1 cellular context compared by ENCODE assay signal in the genomic region with DNA sequence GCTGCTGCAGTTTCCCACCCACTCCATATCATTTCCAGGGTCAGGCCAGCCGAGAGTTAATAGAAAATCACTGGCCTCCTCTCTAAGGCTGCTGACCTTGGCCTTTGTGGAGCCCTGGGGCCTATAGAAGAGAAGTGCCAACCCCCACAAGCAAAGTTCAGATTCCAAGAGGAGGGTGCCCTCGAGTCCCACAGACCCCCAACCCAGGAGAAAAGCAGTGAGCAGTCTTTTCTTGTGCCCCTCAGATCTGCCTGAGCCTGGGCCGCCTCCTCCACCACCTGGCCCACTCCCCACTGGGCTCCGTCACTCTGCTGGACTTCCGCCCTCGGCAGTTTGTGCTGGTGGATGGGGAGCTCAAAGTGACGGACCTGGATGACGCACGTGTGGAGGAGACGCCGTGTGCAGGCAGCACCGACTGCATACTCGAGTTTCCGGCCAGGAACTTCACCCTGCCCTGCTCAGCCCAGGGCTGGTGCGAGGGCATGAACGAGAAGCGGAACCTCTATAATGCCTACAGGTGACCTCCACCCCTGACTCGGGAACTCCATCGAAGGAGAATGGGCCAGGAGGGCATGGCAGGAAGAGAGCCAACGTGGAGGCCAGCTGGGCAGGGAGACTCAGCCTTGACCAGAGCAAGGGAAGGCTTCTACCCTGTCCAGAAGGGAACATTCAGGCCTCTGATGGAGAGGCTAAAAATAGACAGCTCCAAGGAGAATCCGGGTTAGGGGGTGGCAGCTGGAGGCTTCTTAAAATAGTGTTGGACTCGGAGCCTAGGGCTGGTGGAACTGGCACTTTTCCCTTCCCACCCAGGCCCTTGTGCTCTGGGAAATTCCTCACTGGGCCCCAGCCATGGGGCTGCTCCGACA.
TF ChIP-seq lines count a peak whose summit lies in the region.

No MANE protein-coding gene starts in this region.

TF ChIP-seq in HepG2, 621 proteins besides CTCF, POLR2A, EP300 and RAD21 (continued from another document and continues in another):
- TF ChIP-seq, protein P1, sequence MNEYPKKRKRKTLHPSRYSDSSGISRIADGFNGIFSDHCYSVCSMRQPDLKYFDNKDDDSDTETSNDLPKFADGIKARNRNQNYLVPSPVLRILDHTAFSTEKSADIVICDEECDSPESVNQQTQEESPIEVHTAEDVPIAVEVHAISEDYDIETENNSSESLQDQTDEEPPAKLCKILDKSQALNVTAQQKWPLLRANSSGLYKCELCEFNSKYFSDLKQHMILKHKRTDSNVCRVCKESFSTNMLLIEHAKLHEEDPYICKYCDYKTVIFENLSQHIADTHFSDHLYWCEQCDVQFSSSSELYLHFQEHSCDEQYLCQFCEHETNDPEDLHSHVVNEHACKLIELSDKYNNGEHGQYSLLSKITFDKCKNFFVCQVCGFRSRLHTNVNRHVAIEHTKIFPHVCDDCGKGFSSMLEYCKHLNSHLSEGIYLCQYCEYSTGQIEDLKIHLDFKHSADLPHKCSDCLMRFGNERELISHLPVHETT (CRISPR knock-in tag; conservative IDR thresholded peaks at IDR 0.05) = no peak
- TF ChIP-seq, protein P2, sequence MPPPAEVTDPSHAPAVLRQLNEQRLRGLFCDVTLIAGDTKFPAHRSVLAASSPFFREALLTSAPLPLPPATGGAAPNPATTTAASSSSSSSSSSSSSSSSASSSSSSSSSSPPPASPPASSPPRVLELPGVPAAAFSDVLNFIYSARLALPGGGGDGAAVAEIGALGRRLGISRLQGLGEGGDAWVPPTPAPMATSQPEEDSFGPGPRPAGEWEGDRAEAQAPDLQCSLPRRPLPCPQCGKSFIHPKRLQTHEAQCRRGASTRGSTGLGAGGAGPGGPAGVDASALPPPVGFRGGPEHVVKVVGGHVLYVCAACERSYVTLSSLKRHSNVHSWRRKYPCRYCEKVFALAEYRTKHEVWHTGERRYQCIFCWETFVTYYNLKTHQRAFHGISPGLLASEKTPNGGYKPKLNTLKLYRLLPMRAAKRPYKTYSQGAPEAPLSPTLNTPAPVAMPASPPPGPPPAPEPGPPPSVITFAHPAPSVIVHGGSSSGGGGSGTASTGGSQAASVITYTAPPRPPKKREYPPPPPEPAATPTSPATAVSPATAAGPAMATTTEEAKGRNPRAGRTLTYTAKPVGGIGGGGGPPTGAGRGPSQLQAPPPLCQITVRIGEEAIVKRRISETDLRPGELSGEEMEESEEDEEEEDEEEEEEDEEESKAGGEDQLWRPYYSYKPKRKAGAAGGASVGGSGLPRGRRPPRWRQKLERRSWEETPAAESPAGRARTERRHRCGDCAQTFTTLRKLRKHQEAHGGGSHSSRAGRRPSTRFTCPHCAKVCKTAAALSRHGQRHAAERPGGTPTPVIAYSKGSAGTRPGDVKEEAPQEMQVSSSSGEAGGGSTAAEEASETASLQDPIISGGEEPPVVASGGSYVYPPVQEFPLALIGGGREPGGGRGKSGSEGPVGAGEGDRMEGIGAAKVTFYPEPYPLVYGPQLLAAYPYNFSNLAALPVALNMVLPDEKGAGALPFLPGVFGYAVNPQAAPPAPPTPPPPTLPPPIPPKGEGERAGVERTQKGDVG (CRISPR knock-in tag; IDR thresholded peaks at IDR 0.05; ENCODE audit: borderline replicate concordance) = peak; percentile 85
- peak; percentile 53; the same call in 1 of the 2 replicates for TF ChIP-seq SRY (CRISPR knock-in tag; IDR thresholded peaks at IDR 0.05)
- no peak for TF ChIP-seq PAWR (CRISPR knock-in tag; IDR thresholded peaks at IDR 0.05; ENCODE audit: borderline replicate concordance)
- no peak; the same call in 1 of the 2 replicates for TF ChIP-seq MXD4 (CRISPR knock-in tag; IDR thresholded peaks at IDR 0.05)
- TF ChIP-seq IKZF4 (CRISPR knock-in tag; IDR thresholded peaks at IDR 0.05; ENCODE audit: borderline replicate concordance, low read depth, not compliant biosample characterization) = no peak
- no peak; the same call in 1 of the 2 replicates for TF ChIP-seq ZFP90 (CRISPR knock-in tag; IDR thresholded peaks at IDR 0.05; ENCODE audit: borderline replicate concordance)
- TF ChIP-seq ZBTB20 (CRISPR knock-in tag; IDR thresholded peaks at IDR 0.05; ENCODE audit: borderline replicate concordance, low read depth) = peak; percentile 80; the same call in 1 of the 2 replicates
- TF ChIP-seq ZNF552 (CRISPR knock-in tag; IDR thresholded peaks at IDR 0.05; ENCODE audit: borderline replicate concordance) = no peak; the same call in 1 of the 2 replicates
- TF ChIP-seq AGO2 (optimal IDR thresholded peaks at IDR 0.05; ENCODE audit: low read depth, low read length) = peak; percentile 68
- TF ChIP-seq, protein P3, sequence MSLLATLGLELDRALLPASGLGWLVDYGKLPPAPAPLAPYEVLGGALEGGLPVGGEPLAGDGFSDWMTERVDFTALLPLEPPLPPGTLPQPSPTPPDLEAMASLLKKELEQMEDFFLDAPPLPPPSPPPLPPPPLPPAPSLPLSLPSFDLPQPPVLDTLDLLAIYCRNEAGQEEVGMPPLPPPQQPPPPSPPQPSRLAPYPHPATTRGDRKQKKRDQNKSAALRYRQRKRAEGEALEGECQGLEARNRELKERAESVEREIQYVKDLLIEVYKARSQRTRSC (CRISPR knock-in tag; IDR thresholded peaks at IDR 0.05; ENCODE audit: low read depth) = no peak
- 0 out of 2 replicates have a peak, but pooled peaks have one; percentile 35 for TF ChIP-seq CBFB (CRISPR knock-in tag; IDR thresholded peaks at IDR 0.05)
- peak; percentile 26 for TF ChIP-seq CBX1 (IDR thresholded peaks at IDR 0.05; ENCODE audit: low read depth)
- TF ChIP-seq ELF3 (CRISPR knock-in tag; IDR thresholded peaks at IDR 0.05) = peak; percentile 30; the same call in 1 of the 2 replicates
- TF ChIP-seq MED13 (CRISPR knock-in tag; IDR thresholded peaks at IDR 0.05) = no peak
- no peak for TF ChIP-seq ZSCAN31 (CRISPR knock-in tag; IDR thresholded peaks at IDR 0.05; ENCODE audit: low read depth)
- TF ChIP-seq, protein P4, sequence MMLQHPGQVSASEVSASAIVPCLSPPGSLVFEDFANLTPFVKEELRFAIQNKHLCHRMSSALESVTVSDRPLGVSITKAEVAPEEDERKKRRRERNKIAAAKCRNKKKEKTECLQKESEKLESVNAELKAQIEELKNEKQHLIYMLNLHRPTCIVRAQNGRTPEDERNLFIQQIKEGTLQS (CRISPR knock-in tag; IDR thresholded peaks at IDR 0.05) = no peak; the same call in 1 of the 2 replicates
- peak; percentile 54 for TF ChIP-seq ZNF331 (CRISPR knock-in tag; IDR thresholded peaks at IDR 0.05)
- TF ChIP-seq ZC3H4 (CRISPR knock-in tag; IDR thresholded peaks at IDR 0.05; ENCODE audit: borderline replicate concordance) = no peak
- 0 out of 2 replicates have a peak, but pooled peaks have one; percentile 42 for TF ChIP-seq ZNF644 (CRISPR knock-in tag; IDR thresholded peaks at IDR 0.05; ENCODE audit: low read depth)
- TF ChIP-seq, protein P5, sequence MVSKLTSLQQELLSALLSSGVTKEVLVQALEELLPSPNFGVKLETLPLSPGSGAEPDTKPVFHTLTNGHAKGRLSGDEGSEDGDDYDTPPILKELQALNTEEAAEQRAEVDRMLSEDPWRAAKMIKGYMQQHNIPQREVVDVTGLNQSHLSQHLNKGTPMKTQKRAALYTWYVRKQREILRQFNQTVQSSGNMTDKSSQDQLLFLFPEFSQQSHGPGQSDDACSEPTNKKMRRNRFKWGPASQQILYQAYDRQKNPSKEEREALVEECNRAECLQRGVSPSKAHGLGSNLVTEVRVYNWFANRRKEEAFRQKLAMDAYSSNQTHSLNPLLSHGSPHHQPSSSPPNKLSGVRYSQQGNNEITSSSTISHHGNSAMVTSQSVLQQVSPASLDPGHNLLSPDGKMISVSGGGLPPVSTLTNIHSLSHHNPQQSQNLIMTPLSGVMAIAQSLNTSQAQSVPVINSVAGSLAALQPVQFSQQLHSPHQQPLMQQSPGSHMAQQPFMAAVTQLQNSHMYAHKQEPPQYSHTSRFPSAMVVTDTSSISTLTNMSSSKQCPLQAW (CRISPR knock-in tag; IDR thresholded peaks at IDR 0.05) = 0 out of 2 replicates have a peak, but pooled peaks have one; percentile 53
- TF ChIP-seq, protein P6, sequence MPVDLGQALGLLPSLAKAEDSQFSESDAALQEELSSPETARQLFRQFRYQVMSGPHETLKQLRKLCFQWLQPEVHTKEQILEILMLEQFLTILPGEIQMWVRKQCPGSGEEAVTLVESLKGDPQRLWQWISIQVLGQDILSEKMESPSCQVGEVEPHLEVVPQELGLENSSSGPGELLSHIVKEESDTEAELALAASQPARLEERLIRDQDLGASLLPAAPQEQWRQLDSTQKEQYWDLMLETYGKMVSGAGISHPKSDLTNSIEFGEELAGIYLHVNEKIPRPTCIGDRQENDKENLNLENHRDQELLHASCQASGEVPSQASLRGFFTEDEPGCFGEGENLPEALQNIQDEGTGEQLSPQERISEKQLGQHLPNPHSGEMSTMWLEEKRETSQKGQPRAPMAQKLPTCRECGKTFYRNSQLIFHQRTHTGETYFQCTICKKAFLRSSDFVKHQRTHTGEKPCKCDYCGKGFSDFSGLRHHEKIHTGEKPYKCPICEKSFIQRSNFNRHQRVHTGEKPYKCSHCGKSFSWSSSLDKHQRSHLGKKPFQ (CRISPR knock-in tag; IDR thresholded peaks at IDR 0.05; ENCODE audit: insufficient replicate concordance) = no peak
- TF ChIP-seq DMAP1 (CRISPR knock-in tag; IDR thresholded peaks at IDR 0.05) = 0 out of 2 replicates have a peak, but pooled peaks have one; percentile 42
- TF ChIP-seq SALL2 (CRISPR knock-in tag; IDR thresholded peaks at IDR 0.05) = no peak
- no peak; the same call in 1 of the 2 replicates for TF ChIP-seq ZNF264 (CRISPR knock-in tag; IDR thresholded peaks at IDR 0.05)
- no peak for TF ChIP-seq GABPA (IDR thresholded peaks at IDR 0.05; ENCODE audit: low read depth, low read length)
- peak; percentile 62; the same call in 1 of the 2 replicates for TF ChIP-seq GABPA (CRISPR knock-in tag; IDR thresholded peaks at IDR 0.05; ENCODE audit: low read depth)
- peak; percentile 37 to 79 for TF ChIP-seq NR2F1 (CRISPR knock-in tag; IDR thresholded peaks at IDR 0.05)
- TF ChIP-seq HOXA9 (CRISPR knock-in tag; IDR thresholded peaks at IDR 0.05; ENCODE audit: borderline replicate concordance) = no peak
- TF ChIP-seq MBNL3 (CRISPR knock-in tag; conservative IDR thresholded peaks at IDR 0.05) = no peak
- TF ChIP-seq, protein P7, sequence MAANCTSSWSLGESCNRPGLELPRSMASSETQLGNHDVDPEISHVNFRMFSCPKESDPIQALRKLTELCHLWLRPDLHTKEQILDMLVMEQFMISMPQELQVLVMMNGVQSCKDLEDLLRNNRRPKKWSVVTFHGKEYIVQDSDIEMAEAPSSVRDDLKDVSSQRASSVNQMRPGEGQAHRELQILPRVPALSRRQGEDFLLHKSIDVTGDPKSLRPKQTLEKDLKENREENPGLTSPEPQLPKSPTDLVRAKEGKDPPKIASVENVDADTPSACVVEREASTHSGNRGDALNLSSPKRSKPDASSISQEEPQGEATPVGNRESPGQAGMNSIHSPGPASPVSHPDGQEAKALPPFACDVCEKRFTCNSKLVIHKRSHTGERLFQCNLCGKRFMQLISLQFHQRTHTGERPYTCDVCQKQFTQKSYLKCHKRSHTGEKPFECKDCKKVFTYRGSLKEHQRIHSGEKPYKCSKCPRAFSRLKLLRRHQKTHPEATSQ (CRISPR knock-in tag; IDR thresholded peaks at IDR 0.05; ENCODE audit: borderline replicate concordance) = no peak
- TF ChIP-seq ZFYVE20 (CRISPR knock-in tag; IDR thresholded peaks at IDR 0.05; ENCODE audit: borderline replicate concordance, low read depth) = no peak
- TF ChIP-seq KLF16 (CRISPR knock-in tag; IDR thresholded peaks at IDR 0.05) = 0 out of 4 replicates have a peak, but pooled peaks of 1 of the 2 experiments have one; percentile 30
- 0 out of 2 replicates have a peak, but pooled peaks have one; percentile 22 for TF ChIP-seq ZMAT3 (CRISPR knock-in tag; conservative IDR thresholded peaks at IDR 0.05)
- TF ChIP-seq JUN (CRISPR knock-in tag; IDR thresholded peaks at IDR 0.05) = no peak
- TF ChIP-seq TARDBP (CRISPR knock-in tag; IDR thresholded peaks at IDR 0.05) = no peak
- TF ChIP-seq SSRP1 (CRISPR knock-in tag; IDR thresholded peaks at IDR 0.05) = 0 out of 2 replicates have a peak, but pooled peaks have one; percentile 14
- no peak for TF ChIP-seq NFYC (CRISPR knock-in tag; IDR thresholded peaks at IDR 0.05)
- TF ChIP-seq HMG20B (CRISPR knock-in tag; conservative IDR thresholded peaks at IDR 0.05) = peak; percentile 93
- TF ChIP-seq ZBTB38 (CRISPR knock-in tag; IDR thresholded peaks at IDR 0.05) = peak; percentile 95
- peak; percentile 49; the same call in 1 of the 2 replicates for TF ChIP-seq ZMYM2 (CRISPR knock-in tag; IDR thresholded peaks at IDR 0.05)
- TF ChIP-seq ZNF564 (CRISPR knock-in tag; IDR thresholded peaks at IDR 0.05) = 0 out of 2 replicates have a peak, but pooled peaks have one; percentile 27
- TF ChIP-seq, protein P8, sequence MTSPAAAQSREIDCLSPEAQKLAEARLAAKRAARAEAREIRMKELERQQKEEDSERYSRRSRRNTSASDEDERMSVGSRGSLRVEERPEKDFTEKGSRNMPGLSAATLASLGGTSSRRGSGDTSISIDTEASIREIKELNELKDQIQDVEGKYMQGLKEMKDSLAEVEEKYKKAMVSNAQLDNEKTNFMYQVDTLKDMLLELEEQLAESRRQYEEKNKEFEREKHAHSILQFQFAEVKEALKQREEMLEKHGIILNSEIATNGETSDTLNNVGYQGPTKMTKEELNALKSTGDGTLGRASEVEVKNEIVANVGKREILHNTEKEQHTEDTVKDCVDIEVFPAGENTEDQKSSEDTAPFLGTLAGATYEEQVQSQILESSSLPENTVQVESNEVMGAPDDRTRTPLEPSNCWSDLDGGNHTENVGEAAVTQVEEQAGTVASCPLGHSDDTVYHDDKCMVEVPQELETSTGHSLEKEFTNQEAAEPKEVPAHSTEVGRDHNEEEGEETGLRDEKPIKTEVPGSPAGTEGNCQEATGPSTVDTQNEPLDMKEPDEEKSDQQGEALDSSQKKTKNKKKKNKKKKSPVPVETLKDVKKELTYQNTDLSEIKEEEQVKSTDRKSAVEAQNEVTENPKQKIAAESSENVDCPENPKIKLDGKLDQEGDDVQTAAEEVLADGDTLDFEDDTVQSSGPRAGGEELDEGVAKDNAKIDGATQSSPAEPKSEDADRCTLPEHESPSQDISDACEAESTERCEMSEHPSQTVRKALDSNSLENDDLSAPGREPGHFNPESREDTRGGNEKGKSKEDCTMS (CRISPR knock-in tag; conservative IDR thresholded peaks at IDR 0.05) = no peak
- TF ChIP-seq ZNF562 (CRISPR knock-in tag; IDR thresholded peaks at IDR 0.05; ENCODE audit: borderline replicate concordance) = no peak
- TF ChIP-seq RXRB (CRISPR knock-in tag; IDR thresholded peaks at IDR 0.05; ENCODE audit: borderline replicate concordance) = peak; percentile 33; the same call in 1 of the 2 replicates
- 0 out of 2 replicates have a peak, but pooled peaks have one; percentile 38 for TF ChIP-seq SOX13 (IDR thresholded peaks at IDR 0.05)
- TF ChIP-seq SOX13 (CRISPR knock-in tag; conservative IDR thresholded peaks at IDR 0.05 in 1 of 2, IDR thresholded peaks at IDR 0.05 in 1 of 2) = peak in 1 of 2 experiments; percentile 27; a peak in 1 of 4 replicates
- TF ChIP-seq ZNF431 (CRISPR knock-in tag; IDR thresholded peaks at IDR 0.05; ENCODE audit: borderline replicate concordance, low read depth) = no peak
- no peak for TF ChIP-seq HCFC1 (IDR thresholded peaks at IDR 0.05; ENCODE audit: low read depth, low read length)
- TF ChIP-seq DNMT3B (CRISPR knock-in tag; conservative IDR thresholded peaks at IDR 0.05) = 0 out of 2 replicates have a peak, but pooled peaks have one; percentile 16
- peak; percentile 27 for TF ChIP-seq ZNF781 (CRISPR knock-in tag; IDR thresholded peaks at IDR 0.05; ENCODE audit: borderline replicate concordance, not compliant biosample characterization)
